In the genomic region with DNA sequence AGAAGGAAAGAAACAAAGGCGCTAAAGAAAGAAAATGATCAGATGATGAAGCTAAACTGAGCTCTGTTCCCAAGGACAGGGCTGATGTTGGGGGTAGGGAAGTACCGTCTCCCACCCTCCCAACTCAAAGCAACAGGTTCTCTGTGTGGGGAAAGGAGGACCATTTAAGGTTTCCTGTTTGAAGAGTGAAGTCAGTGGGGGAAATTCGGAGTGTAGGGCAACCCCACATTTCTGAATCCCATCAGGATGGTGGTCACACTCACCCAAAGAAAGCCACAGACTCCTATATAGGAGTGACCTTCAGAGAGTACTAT, we compare ENCODE assay signal across 5 cellular contexts.
"Had no signal": no experiment of that assay in that cellular context is flagged by ENCODE, and none has a peak within 500 bp of the region (broad histone marks: within the 10 kb centered on the region; RNA-seq: fewer than 3 reads in every experiment).

No MANE protein-coding gene starts in this region.

- H3K4me3 ChIP-seq: adrenal gland, breast epithelium, colonic mucosa, Peyer's patch had no signal

- H3K9me3 ChIP-seq: adrenal gland, breast epithelium, colonic mucosa, Peyer's patch had no signal

- H3K4me1 ChIP-seq: adrenal gland, breast epithelium, colonic mucosa, Peyer's patch had no signal

- DNase-seq: NCI-H1417 treated with DMSO at 0.1 percent for 48 hours had no signal

- H3K27me3 ChIP-seq: colonic mucosa, Peyer's patch had no signal

- H3K36me3 ChIP-seq: adrenal gland, breast epithelium, colonic mucosa, Peyer's patch had no signal

- H3K27ac ChIP-seq: adrenal gland, breast epithelium, colonic mucosa, Peyer's patch had no signal
